27 cellular contexts compared by ENCODE assay signal in genomic region chr15:27932600-27932999, GRCh38.
"Had no signal": no experiment of that assay in that cellular context is flagged by ENCODE, and none has a peak within 500 bp of the region (broad histone marks: within the 10 kb centered on the region; RNA-seq: fewer than 3 reads in every experiment).

No MANE protein-coding gene starts in this region.

- H3K27ac ChIP-seq: colonic mucosa, coronary artery, dorsolateral prefrontal cortex, epithelial cell of prostate, esophagus muscularis mucosa, esophagus squamous epithelium, foreskin keratinocyte, gastrocnemius medialis, gastroesophageal sphincter, heart left ventricle, heart right ventricle had no signal

- H3K4me3 ChIP-seq: colonic mucosa, coronary artery, dorsolateral prefrontal cortex, esophagus muscularis mucosa, esophagus squamous epithelium, gastrocnemius medialis, gastroesophageal sphincter, heart left ventricle, heart right ventricle had no signal

- H3K36me3 ChIP-seq: colonic mucosa, esophagus muscularis mucosa, esophagus squamous epithelium, gastrocnemius medialis, gastroesophageal sphincter, heart left ventricle, heart right ventricle had no signal

- FAIRE-seq: colon, endometrium, endothelial cell of umbilical vein, frontal cortex had no signal

- H3K27me3 ChIP-seq: colonic mucosa, esophagus muscularis mucosa, esophagus squamous epithelium, foreskin keratinocyte, gastrocnemius medialis had no signal

- DNase-seq: colonic mucosa; cortex of kidney; dermis blood vessel endothelial cell; dorsolateral prefrontal cortex; effector CD4-positive, alpha-beta T cell; effector CD8-positive, alpha-beta T cell; effector memory CD4-positive, alpha-beta T cell; effector memory CD8-positive, alpha-beta T cell; endodermal cell; esophagus squamous epithelium; foreskin fibroblast; foreskin keratinocyte; foreskin melanocyte; gastrocnemius medialis; glutamatergic neuron; head of caudate nucleus; heart left ventricle; heart right ventricle had no signal

- H3K4me1 ChIP-seq: colonic mucosa, esophagus muscularis mucosa, esophagus squamous epithelium, foreskin keratinocyte, gastrocnemius medialis, gastroesophageal sphincter, heart left ventricle, heart right ventricle had no signal

- ATAC-seq: effector memory CD8-positive, alpha-beta T cell; esophagus mucosa; foreskin keratinocyte; gastrocnemius medialis; gastroesophageal sphincter; heart left ventricle; heart right ventricle had no signal

- H3K9me3 ChIP-seq: colonic mucosa, gastrocnemius medialis had no signal
